Comparison of ENCODE assay signal across 19 cellular contexts in genomic region chr17:83030432-83030831, GRCh38. TPM values are rescaled to one million over a fixed set of nuclear protein-coding genes. Genes with fewer than 3 reads are reported as not detected.
DNase-seq lines count a peak whose midpoint lies in the region; ATAC-seq, FAIRE-seq and TF ChIP-seq lines count a peak whose summit lies in the region.
"Had no signal": no experiment of that assay in that cellular context is flagged by ENCODE, and none has a peak within 500 bp of the region (broad histone marks: within the 10 kb centered on the region; RNA-seq: fewer than 3 reads in every experiment).

No MANE protein-coding gene starts in this region.

- H3K79me1 ChIP-seq in H1 (ENCODE audit: low read depth, low read length) (no peaks in the 10 kb centered on the region), neuronal stem cell (ENCODE audit: low read depth, low read length) (no peaks in the 10 kb centered on the region)

- peaks cover 10% of the 10 kb centered on the region for H3K36me3 Mint-ChIP-seq in Calu3 (ENCODE audit: insufficient read depth, unreplicated experiment)
- H3K36me3 Mint-ChIP-seq in T-helper 17 cell (ENCODE audit: low read depth): peaks cover 2% of the 10 kb centered on the region

- no peak for FAIRE-seq in H1 (lab: Jason Lieb, UNC)

- BruUV-seq in Calu3 (replicated peaks; lab: Mats Ljungman, UMichigan): no TSS peak

- no peaks in the 10 kb centered on the region for H3K9me2 ChIP-seq in SK-N-SH

- TF ChIP-seq POLR2A in H1 (IDR thresholded peaks at IDR 0.05; ENCODE audit: control extremely low read depth in 1 of 2, low read depth in 2 of 2, low read length in 2 of 2) (no peak), upper lobe of left lung (IDR thresholded peaks at IDR 0.05) (no peak)

- no peaks in the 10 kb centered on the region for H3K4me1 Mint-ChIP-seq in Calu3 (ENCODE audit: low read depth, unreplicated experiment)
- H3K4me1 Mint-ChIP-seq in T-helper 17 cell: peaks cover 18% of the 10 kb centered on the region

- H3K27me3 ChIP-seq in SK-N-SH (ENCODE audit: insufficient read depth): no peaks in the 10 kb centered on the region
- H3K27me3 ChIP-seq in H1 (replicated peaks in 1 of 4; ENCODE audit: control insufficient read depth in 3 of 4, extremely low read depth in 1 of 4, insufficient read depth in 3 of 4, low read length in 3 of 4): no peaks in the 10 kb centered on the region
- no peaks in the 10 kb centered on the region for H3K27me3 ChIP-seq in neuronal stem cell (ENCODE audit: control insufficient read depth in 3 of 3, insufficient read depth in 3 of 3, low read depth in 1 of 3, low read length in 3 of 3)
- H3K27me3 ChIP-seq in upper lobe of left lung: no peaks in the 10 kb centered on the region

- H4K8ac ChIP-seq in H1 (ENCODE audit: extremely low read depth, insufficient read depth, low read length) (no peak overlapping the region), neuronal stem cell (ENCODE audit: low read depth, low read length) (no peak overlapping the region)

- no peak for TF ChIP-seq RAD21 in SK-N-SH (IDR thresholded peaks at IDR 0.05; ENCODE audit: low read length)
- no peak for TF ChIP-seq RAD21 in H1 (IDR thresholded peaks at IDR 0.05 in 1 of 2, conservative IDR thresholded peaks at IDR 0.05 in 1 of 2; ENCODE audit: low read depth in 2 of 2, low read length in 2 of 2)

- H3K4ac ChIP-seq in H1 (replicated peaks; ENCODE audit: insufficient read length, low read depth, low read length) (no peak overlapping the region), neuronal stem cell (ENCODE audit: low read length) (no peak overlapping the region)

- no peak overlapping the region for H2AFZ ChIP-seq in SK-N-SH (ENCODE audit: low read depth)
- no peak overlapping the region for H2AFZ ChIP-seq in H1 (ENCODE audit: low read length)
- H2AFZ ChIP-seq in neuronal stem cell (ENCODE audit: low read length): no peak overlapping the region

- no peaks in the 10 kb centered on the region for H4K20me1 ChIP-seq in SK-N-SH (ENCODE audit: insufficient read depth)
- H4K20me1 ChIP-seq in H1 (replicated peaks in 1 of 2; ENCODE audit: control insufficient read depth in 1 of 2, insufficient read depth in 2 of 2, low read length in 2 of 2): no peaks in the 10 kb centered on the region

- TF ChIP-seq EP300 in SK-N-SH (IDR thresholded peaks at IDR 0.05; ENCODE audit: borderline replicate concordance in 1 of 2, low read depth in 1 of 2, low read length in 1 of 2) (no peak), H1 (IDR thresholded peaks at IDR 0.05; ENCODE audit: borderline replicate concordance in 1 of 2, low read depth in 2 of 2, low read length in 2 of 2) (no peak), upper lobe of left lung (IDR thresholded peaks at IDR 0.05) (no peak)

- H3K9ac ChIP-seq in SK-N-SH: no peak overlapping the region
- H3K9ac ChIP-seq in H1 (replicated peaks in 1 of 4; ENCODE audit: extremely low read depth in 1 of 4, low read depth in 3 of 4, low read length in 3 of 4): no peak overlapping the region; a peak in 1 of 7 replicates
- no peak overlapping the region for H3K9ac ChIP-seq in neuronal stem cell (ENCODE audit: low read depth, low read length, poor library complexity)

- H2BK15ac ChIP-seq in H1 (ENCODE audit: low read length) (no peak overlapping the region), neuronal stem cell (ENCODE audit: low read length) (peak overlapping the region; percentile 69)

- DNase-seq in SK-N-SH (peak; percentile 30), H1 (ENCODE audit: low read depth in 1 of 2, low spot score in 2 of 2) (no peak), neuronal stem cell (ENCODE audit: low spot score) (no peak), upper lobe of left lung (peak; percentile 16 to 58), Calu3 (no peak), T-helper 17 cell (no peak)
- DNase-seq in stimulated activated CD4-positive, alpha-beta T cell treated with anti-CD3 and anti-CD28 coated beads, Interleukin-2, amount 100 ng/mL, for 24 hours: no peak
- DNase-seq: DMS 273 treated with DMSO at 0.1 percent for 48 hours, DND-41, MM.1S, NCI-H1092, NCI-H2107, NCI-H510A, NCI-H774, RPMI8226, SIG-M5 had no signal

- H3K27ac ChIP-seq in SK-N-SH (ENCODE audit: low read depth in 2 of 2, low read length in 1 of 2) (no peak overlapping the region), H1 (ENCODE audit: low read depth, low read length) (no peak overlapping the region; the same call in 1 of the 2 replicates), neuronal stem cell (replicated peaks; ENCODE audit: low read length) (no peak overlapping the region), upper lobe of left lung (no peak overlapping the region)
- H3K27ac ChIP-seq: 22Rv1 had no signal

- H4K5ac ChIP-seq in H1 (ENCODE audit: insufficient read length, low read depth, low read length): no peak overlapping the region

- TF ChIP-seq CTCF in SK-N-SH (IDR thresholded peaks at IDR 0.05) (no peak), H1 (IDR thresholded peaks at IDR 0.05; ENCODE audit: control extremely low read depth in 1 of 3, insufficient read depth in 1 of 3, low read depth in 1 of 3, low read length in 3 of 3) (no peak), upper lobe of left lung (IDR thresholded peaks at IDR 0.05) (no peak), Calu3 (IDR thresholded peaks at IDR 0.05; ENCODE audit: unreplicated experiment) (no peak)

- no peak overlapping the region for H2BK20ac ChIP-seq in H1 (ENCODE audit: low read length)

- no peaks in the 10 kb centered on the region for H3F3A ChIP-seq in SK-N-SH (replicated peaks; ENCODE audit: insufficient read depth)

- 93% methylated on average over 20 of the region's 23 CpGs for WGBS in SK-N-SH (ENCODE audit: low lambda C conversion rate)
- 88% methylated on average over 23 of the region's 23 CpGs; no CpG with 5 or more reads in 1 of the 2 experiments for WGBS in H1 (ENCODE audit: extremely low coverage in 1 of 2, insufficient coverage in 1 of 2, insufficient read length in 1 of 2, insufficient replicate concordance in 2 of 2, low coverage in 1 of 2, low lambda C conversion rate in 2 of 2, missing lambda C conversion rate in 1 of 2), 2 experiments
- WGBS in neuronal stem cell (ENCODE audit: extremely low coverage in 2 of 2, insufficient read length in 2 of 2, insufficient replicate concordance in 1 of 2), 2 donors: no CpG with 5 or more reads among the region's 23 CpGs
- WGBS in upper lobe of left lung, 2 donors: 89 to 90% methylated on average over 23 of the region's 23 CpGs

- peak overlapping the region; percentile 6; the same call in 1 of the 2 replicates for H3K18ac ChIP-seq in H1 (ENCODE audit: extremely low read depth, low read length)
- peak overlapping the region; percentile 74 for H3K18ac ChIP-seq in neuronal stem cell (ENCODE audit: low read length)

- CTCF ChIA-PET in SK-N-SH (lab: Yijun Ruan, JAX): no interaction called here
- CTCF ChIA-PET in H1 (lab: Charles Lee; ENCODE audit: partially characterized antibody): interaction anchor here (1.2 kb wide), 1 partner anchor 9 kb away, joined by 3 read pairs; no protein-coding TSS in a partner anchor
- CTCF ChIA-PET in Calu3 (lab: Charles Lee): no interaction called here

- ATAC-seq in SK-N-SH treated with all-trans-retinoic acid at 6 μM for 48 hours (no peak; the same call in 2 of the 3 replicates), upper lobe of left lung (ENCODE audit: low FRiP score in 2 of 2) (peak in 1 of 2 donors; percentile 35), T-helper 17 cell (no peak)
- ATAC-seq: HCT116 had no signal

- no peaks in the 10 kb centered on the region for H3K79me2 ChIP-seq in SK-N-SH (ENCODE audit: insufficient read depth)
- H3K79me2 ChIP-seq in H1 (ENCODE audit: control insufficient read depth in 1 of 2, insufficient read depth in 2 of 2, low read length in 2 of 2): no peaks in the 10 kb centered on the region

- H3K4me2 ChIP-seq in SK-N-SH: no peak overlapping the region
- no peak overlapping the region for H3K4me2 ChIP-seq in H1 (ENCODE audit: insufficient read depth in 1 of 2, low read depth in 2 of 2, low read length in 2 of 2)
- H3K4me2 ChIP-seq in neuronal stem cell (ENCODE audit: insufficient read depth, low read length, poor library complexity, severe bottlenecking): no peak overlapping the region

- H3K9me3 ChIP-seq in SK-N-SH (no peaks in the 10 kb centered on the region), H1 (ENCODE audit: insufficient read depth in 2 of 2, low read depth in 1 of 2, low read length in 1 of 2) (peaks cover 2 to 13% of the 10 kb centered on the region in 2 experiments; a peak in 2 of 4 replicates), neuronal stem cell (replicated peaks in 1 of 2; ENCODE audit: control insufficient read depth in 2 of 2, insufficient read depth in 1 of 2, low read depth in 1 of 2, low read length in 2 of 2) (peaks cover 7 to 11% of the 10 kb centered on the region in 2 donors), upper lobe of left lung (no peaks in the 10 kb centered on the region), T-helper 17 cell (ENCODE audit: control insufficient read depth, low read length, poor library complexity, severe bottlenecking) (no peaks in the 10 kb centered on the region)

- no peak overlapping the region for H3K27ac Mint-ChIP-seq in Calu3 (ENCODE audit: unreplicated experiment)
- H3K27ac Mint-ChIP-seq in T-helper 17 cell: no peak overlapping the region

- H3K4me3 ChIP-seq in SK-N-SH (ENCODE audit: low read depth in 2 of 2, low read length in 1 of 2): no peak overlapping the region
- no peak overlapping the region for H3K4me3 ChIP-seq in H1 (ENCODE audit: extremely low read depth in 1 of 4, insufficient read depth in 2 of 4, low read depth in 3 of 4, low read length in 4 of 4)
- peak overlapping the region in 1 of 2 donors; percentile 16 for H3K4me3 ChIP-seq in neuronal stem cell (ENCODE audit: low read length in 2 of 2)
- H3K4me3 ChIP-seq in upper lobe of left lung: no peak overlapping the region

- H3K4me3 Mint-ChIP-seq in Calu3 (ENCODE audit: low read depth, unreplicated experiment): no peak overlapping the region
- no peak overlapping the region for H3K4me3 Mint-ChIP-seq in T-helper 17 cell

- H2BK120ac ChIP-seq in H1 (replicated peaks; ENCODE audit: low read depth, low read length) (no peak overlapping the region), neuronal stem cell (ENCODE audit: low read depth, low read length) (no peak overlapping the region)

- peaks cover 7% of the 10 kb centered on the region for H3K9me3 Mint-ChIP-seq in Calu3 (ENCODE audit: low read depth, unreplicated experiment)

- H2BK12ac ChIP-seq in H1 (ENCODE audit: low read depth, low read length) (no peak overlapping the region), neuronal stem cell (ENCODE audit: low read length) (no peak overlapping the region)

- intact Hi-C loops in Calu3 (cut with micrococcal nuclease; ENCODE audit: unreplicated experiment): no loop called here

- H3K14ac ChIP-seq in H1 (ENCODE audit: insufficient read length) (no peak overlapping the region), neuronal stem cell (ENCODE audit: low read length) (peak overlapping the region; percentile 38)

- POLR2A ChIA-PET in SK-N-SH (lab: Yijun Ruan, JAX): no interaction called here
- POLR2A ChIA-PET in H1 (lab: Charles Lee; ENCODE audit: partially characterized antibody): no interaction called here

- H3K4me1 ChIP-seq in SK-N-SH (ENCODE audit: control insufficient read depth in 1 of 2, insufficient read depth in 2 of 2, low read depth in 1 of 2, low read length in 1 of 2) (peaks cover 0 to 5% of the 10 kb centered on the region in 2 experiments; a peak in 1 of 4 replicates), H1 (replicated peaks in 1 of 4; ENCODE audit: control insufficient read depth in 3 of 4, insufficient read depth in 4 of 4, low read length in 3 of 4) (no peaks in the 10 kb centered on the region; a peak in 1 of 7 replicates), neuronal stem cell (ENCODE audit: control insufficient read depth in 2 of 2, insufficient read depth in 1 of 2, low read depth in 1 of 2, low read length in 2 of 2) (peaks cover 2 to 3% of the 10 kb centered on the region in 2 donors), upper lobe of left lung (no peaks in the 10 kb centered on the region)

- no peak overlapping the region for H2BK5ac ChIP-seq in H1 (ENCODE audit: low read depth, low read length)
- H2BK5ac ChIP-seq in neuronal stem cell (ENCODE audit: low read length): peak overlapping the region; percentile 60

- H4K91ac ChIP-seq in H1 (replicated peaks; ENCODE audit: insufficient read length, low read length) (no peak overlapping the region), neuronal stem cell (ENCODE audit: low read depth, low read length, poor library complexity) (no peak overlapping the region)

- H3K36me3 ChIP-seq in SK-N-SH (replicated peaks in 1 of 2; ENCODE audit: control insufficient read depth in 1 of 2, insufficient read depth in 2 of 2, low read length in 1 of 2) (peaks cover 17% of the 10 kb centered on the region in 2 experiments), H1 (ENCODE audit: control insufficient read depth in 2 of 4, insufficient read depth in 4 of 4, low read length in 3 of 4) (no peaks in the 10 kb centered on the region), neuronal stem cell (replicated peaks in 1 of 2; ENCODE audit: control insufficient read depth in 2 of 2, insufficient read depth in 2 of 2, low read length in 2 of 2) (peaks cover 2 to 46% of the 10 kb centered on the region in 2 donors), upper lobe of left lung (no peaks in the 10 kb centered on the region)

- no peak overlapping the region for H3K56ac ChIP-seq in H1 (replicated peaks; ENCODE audit: insufficient read length, low read depth, low read length)

- H2AK5ac ChIP-seq in H1 (ENCODE audit: low read depth, low read length): no peak overlapping the region
- peak overlapping the region; percentile 79 for H2AK5ac ChIP-seq in neuronal stem cell (ENCODE audit: low read depth, low read length)

- no peaks in the 10 kb centered on the region for H3K23me2 ChIP-seq in H1 (ENCODE audit: low read depth, low read length)

- H3K27me3 Mint-ChIP-seq in Calu3 (ENCODE audit: unreplicated experiment) (no peaks in the 10 kb centered on the region), T-helper 17 cell (no peaks in the 10 kb centered on the region)

- H3K23ac ChIP-seq in H1 (ENCODE audit: insufficient read length): no peak overlapping the region
- no peak overlapping the region for H3K23ac ChIP-seq in neuronal stem cell (ENCODE audit: low read depth, low read length, poor library complexity)

RNA-seq across cellular contexts. Expression of gene METRNL, which starts 49.0 kb away (rescaled TPM):
- polyA plus RNA-seq in SK-N-SH (2012; rRNA removed) (50.8 and 75.5 TPM in 2 replicates), H1 (2011; rRNA removed) (13.9 and 26.0 TPM in 2 replicates)
- polyA plus RNA-seq in SK-N-SH (2012; cell fraction: cytosol; rRNA removed): 31.7 and 51.3 TPM in 2 replicates
- 56.5 and 122 TPM in 2 replicates for polyA plus RNA-seq in SK-N-SH (2012; cell fraction: nucleus; rRNA removed)
- total RNA-seq in H1 (2021; fragmentation: NEBNext Ultra II Directional; extraction: Animal tissue kit (Norgen Biotek cat#: 25700)): 13.9 and 14.2 TPM in 2 replicates
- polyA plus RNA-seq in H1 (2011; cell fraction: cytosol; rRNA removed): 16.2 TPM
- 27.6 TPM for polyA plus RNA-seq in H1 (2011; cell fraction: nucleus; rRNA removed)
- 5.7 to 17.3 TPM (median 16.0 TPM) in 4 replicates for polyA plus RNA-seq in H1 (2012, experiment 1 of 2)
- polyA plus RNA-seq in H1 (2012, experiment 2 of 2): 8.4 TPM
- 10.6 TPM for polyA plus RNA-seq in H1 (2013, experiment 1 of 2)
- 10.9 TPM for polyA plus RNA-seq in H1 (2013, experiment 2 of 2)
- 5.7 and 6.2 TPM in 2 replicates for polyA minus RNA-seq in H1 (2011; rRNA and poly(A)+ RNA removed)
- 16.7 TPM for polyA minus RNA-seq in H1 (2011; cell fraction: cytosol; rRNA and poly(A)+ RNA removed)
- polyA minus RNA-seq in H1 (2011; cell fraction: nucleus; rRNA and poly(A)+ RNA removed): 12.1 TPM
- polyA plus RNA-seq in neuronal stem cell (2013, experiment 1 of 2): 12.8 TPM
- polyA plus RNA-seq in neuronal stem cell (2013, experiment 2 of 2): 14.7 TPM
- total RNA-seq in upper lobe of left lung (100 to 1,000 TPM in 2 of 6 donors, 10 to 100 TPM in 4; 59.4 to 120 (median 76.4) TPM), Calu3 (2022) (29.0 and 40.9 TPM in 2 replicates), T-helper 17 cell (10 to 100 TPM; 24.0 to 26.2 TPM)

Comparison
In these comparisons a context has a peak if more than half of its experiments do, and no peak if none do; other contexts are left out.
1. DNase-seq: peak in SK-N-SH (single experiment) and upper lobe of left lung (2 of 2); none in H1 (0 of 2), neuronal stem cell (single experiment), Calu3 (single experiment), stimulated activated CD4-positive, alpha-beta T cell treated with anti-CD3 and anti-CD28 coated beads, Interleukin-2, amount 100 ng/mL, for 24 hours (0 of 2) and T-helper 17 cell (0 of 3).